Comparison of ENCODE assay signal across 34 cellular contexts in genomic region chr16:82259731-82260130, GRCh38.
DNase-seq lines count a peak whose midpoint lies in the region; ATAC-seq and TF ChIP-seq lines count a peak whose summit lies in the region.
"Had no signal": no experiment of that assay in that cellular context is flagged by ENCODE, and none has a peak within 500 bp of the region (broad histone marks: within the 10 kb centered on the region; RNA-seq: fewer than 3 reads in every experiment).

No MANE protein-coding gene starts in this region.

- H3K36me3 Mint-ChIP-seq in effector memory CD8-positive, alpha-beta T cell (ENCODE audit: insufficient read depth): no peaks in the 10 kb centered on the region
- H3K36me3 Mint-ChIP-seq in memory B cell: no peaks in the 10 kb centered on the region
- H3K36me3 Mint-ChIP-seq in stimulated activated memory B cell treated with anti-CD40 and anti-IgM and Interleukin-4, amounts not matched to agents 10 μg/mL and 1 μg/mL and 100 μg/mL, for 72 hours: no peaks in the 10 kb centered on the region
- H3K36me3 Mint-ChIP-seq: CD14-positive monocyte; CD4-positive, alpha-beta memory T cell; CD4-positive, CD25-positive, alpha-beta regulatory T cell; CD8-positive, alpha-beta memory T cell; CD8-positive, alpha-beta T cell had no signal

- peak overlapping the region; percentile 29 to 62 for H3K27ac Mint-ChIP-seq in effector memory CD8-positive, alpha-beta T cell
- peak overlapping the region; percentile 62 for H3K27ac Mint-ChIP-seq in memory B cell
- no peak overlapping the region for H3K27ac Mint-ChIP-seq in stimulated activated memory B cell treated with anti-CD40 and anti-IgM and Interleukin-4, amounts not matched to agents 10 μg/mL and 1 μg/mL and 100 μg/mL, for 72 hours
- H3K27ac Mint-ChIP-seq: B cell; CD4-positive, alpha-beta T cell; CD4-positive, CD25-positive, alpha-beta regulatory T cell; CD8-positive, alpha-beta T cell had no signal

- BruUV-seq in A673 (replicated peaks; lab: Mats Ljungman, UMichigan): no TSS peak

- no peaks in the 10 kb centered on the region for H3K9me3 ChIP-seq in A673 (ENCODE audit: low read depth, low read length, poor library complexity, severe bottlenecking)
- no peaks in the 10 kb centered on the region for H3K9me3 ChIP-seq in SK-N-MC (ENCODE audit: low read depth, low read length)
- H3K9me3 ChIP-seq: A549, BE2C, Caco-2 had no signal

- H3K9me3 Mint-ChIP-seq in effector memory CD8-positive, alpha-beta T cell: no peaks in the 10 kb centered on the region
- peaks cover 7% of the 10 kb centered on the region for H3K9me3 Mint-ChIP-seq in memory B cell
- peaks cover 6% of the 10 kb centered on the region for H3K9me3 Mint-ChIP-seq in stimulated activated memory B cell treated with anti-CD40 and anti-IgM and Interleukin-4, amounts not matched to agents 10 μg/mL and 1 μg/mL and 100 μg/mL, for 72 hours
- H3K9me3 Mint-ChIP-seq: CD4-positive, alpha-beta T cell; CD8-positive, alpha-beta memory T cell; CD8-positive, alpha-beta T cell had no signal

- H3K27ac ChIP-seq in A673 (ENCODE audit: low read depth, low read length, poor library complexity, severe bottlenecking) (peak overlapping the region; percentile 65), SK-N-MC (peak overlapping the region; percentile 98)
- H3K27ac ChIP-seq: 22Rv1, A549, BLaER1, C4-2B had no signal

- peaks cover 21 to 27% of the 10 kb centered on the region in 2 donors for H3K27me3 Mint-ChIP-seq in effector memory CD8-positive, alpha-beta T cell
- H3K27me3 Mint-ChIP-seq in memory B cell: peaks cover 8% of the 10 kb centered on the region
- H3K27me3 Mint-ChIP-seq in stimulated activated memory B cell treated with anti-CD40 and anti-IgM and Interleukin-4, amounts not matched to agents 10 μg/mL and 1 μg/mL and 100 μg/mL, for 72 hours: peaks cover 23% of the 10 kb centered on the region

- POLR2A ChIA-PET in A673 (lab: Charles Lee; ENCODE audit: low non-redundant PET): interaction anchor here (0.6 kb wide), 1 partner anchor 1262 kb away, joined by 4 read pairs; no protein-coding TSS in a partner anchor

- intact Hi-C loops in A673 (cut with micrococcal nuclease; ENCODE audit: unreplicated experiment): loop anchor here (5.0 to 10.0 kb wide), 3 partner anchors 83 to 1188 kb away; no protein-coding TSS in a partner anchor

- no peaks in the 10 kb centered on the region for H3K27me3 ChIP-seq in A673 (replicated peaks; ENCODE audit: insufficient read depth, low read depth, low read length, poor library complexity)
- H3K27me3 ChIP-seq: BE2C; BLaER1; BLaER1 treated with 17β-estradiol and CSF1 and Interleukin-3, amounts not matched to agents 10 nM and 100 nM had no signal

- ATAC-seq in effector memory CD8-positive, alpha-beta T cell (replicated peaks): no peak
- ATAC-seq in memory B cell (ENCODE audit: low read depth): no peak
- ATAC-seq in HG02970 (IDR thresholded peaks at IDR 0.05; ENCODE audit: low FRiP score, unreplicated experiment): no peak
- ATAC-seq in stimulated activated memory B cell treated with anti-CD40 and anti-IgM and Interleukin-4, amounts not matched to agents 10 μg/mL and 1 μg/mL and 100 μg/mL, for 72 hours: no peak
- ATAC-seq in HG02884 (IDR thresholded peaks at IDR 0.05; ENCODE audit: unreplicated experiment): no peak
- ATAC-seq: A549; CD8-positive, alpha-beta T cell had no signal

- H3K9ac ChIP-seq in SK-N-MC (ENCODE audit: insufficient read length): peak overlapping the region; percentile 69
- H3K9ac ChIP-seq: BLaER1; BLaER1 treated with 17β-estradiol and CSF1 and Interleukin-3, amounts not matched to agents 10 nM and 100 nM had no signal

- CTCF ChIA-PET in A673 (lab: Charles Lee): no interaction called here

- TF ChIP-seq CTCF in A673 (conservative IDR thresholded peaks at IDR 0.05; ENCODE audit: low read depth, low read length): no peak

- DNase-seq in A673 (ENCODE audit: low spot score) (peak; percentile 57), SK-N-MC (ENCODE audit: low read depth, low spot score) (peak; percentile 78), memory B cell (ENCODE audit: low spot score in 2 of 2) (no peak)
- no peak for DNase-seq in effector memory CD8-positive, alpha-beta T cell
- no peak for DNase-seq in activated naive CD4-positive, alpha-beta T cell treated with Interleukin-2 at 50 U/mL for 16 hours
- DNase-seq: 8988T; ACHN; AML-193; BE2C; C1 segment of cervical spinal cord; Caco-2; Calu3; CD4-positive, alpha-beta memory T cell; CD4-positive, alpha-beta T cell; CD4-positive, CD25-positive, alpha-beta regulatory T cell; CD8-positive, alpha-beta memory T cell; CD8-positive, alpha-beta T cell; COR-L47; DMS 273 treated with DMSO at 0.1 percent for 48 hours; DMS153; DMS53; DMS79; DMS79 treated with DMSO at 0.1 percent for 48 hours; EL had no signal

- H3K4me1 ChIP-seq in A673 (ENCODE audit: insufficient read depth, low read length, poor library complexity, severe bottlenecking): no peaks in the 10 kb centered on the region
- H3K4me1 ChIP-seq: A549, BE2C, BLaER1 had no signal

- H3K4me3 ChIP-seq in A673 (ENCODE audit: low read depth, low read length, poor library complexity, severe bottlenecking) (no peak overlapping the region), SK-N-MC (peak overlapping the region; percentile 53)
- H3K4me3 ChIP-seq: A549; BLaER1; BLaER1 treated with 17β-estradiol and CSF1 and Interleukin-3, amounts not matched to agents 10 nM and 100 nM had no signal

- H3K36me3 ChIP-seq in A673 (ENCODE audit: insufficient read depth, low read length, poor library complexity, severe bottlenecking) (no peaks in the 10 kb centered on the region), SK-N-MC (ENCODE audit: insufficient read depth, low read length) (no peaks in the 10 kb centered on the region)
- H3K36me3 ChIP-seq: BE2C; BLaER1; BLaER1 treated with 17β-estradiol and CSF1 and Interleukin-3, amounts not matched to agents 10 nM and 100 nM had no signal

- H3K4me3 Mint-ChIP-seq in effector memory CD8-positive, alpha-beta T cell: no peak overlapping the region
- no peak overlapping the region for H3K4me3 Mint-ChIP-seq in memory B cell
- H3K4me3 Mint-ChIP-seq in stimulated activated memory B cell treated with anti-CD40 and anti-IgM and Interleukin-4, amounts not matched to agents 10 μg/mL and 1 μg/mL and 100 μg/mL, for 72 hours: no peak overlapping the region
- H3K4me3 Mint-ChIP-seq: B cell; CD14-positive monocyte; CD4-positive, alpha-beta T cell; CD4-positive, CD25-positive, alpha-beta regulatory T cell; CD8-positive, alpha-beta memory T cell; CD8-positive, alpha-beta T cell had no signal

- peaks cover 0 to 3% of the 10 kb centered on the region in 2 donors for H3K4me1 Mint-ChIP-seq in effector memory CD8-positive, alpha-beta T cell (ENCODE audit: low read depth in 2 of 2)
- no peaks in the 10 kb centered on the region for H3K4me1 Mint-ChIP-seq in memory B cell
- H3K4me1 Mint-ChIP-seq in stimulated activated memory B cell treated with anti-CD40 and anti-IgM and Interleukin-4, amounts not matched to agents 10 μg/mL and 1 μg/mL and 100 μg/mL, for 72 hours: no peaks in the 10 kb centered on the region
- H3K4me1 Mint-ChIP-seq: B cell; CD14-positive monocyte; CD4-positive, CD25-positive, alpha-beta regulatory T cell; CD8-positive, alpha-beta memory T cell had no signal

Comparison
In these comparisons a context has a peak if more than half of its experiments do, and no peak if none do; other contexts are left out.
1. DNase-seq: peak in A673 (single experiment) and SK-N-MC (single experiment); none in effector memory CD8-positive, alpha-beta T cell (0 of 3), memory B cell (0 of 2) and activated naive CD4-positive, alpha-beta T cell treated with Interleukin-2 at 50 U/mL for 16 hours (single experiment).